In the genomic region with DNA sequence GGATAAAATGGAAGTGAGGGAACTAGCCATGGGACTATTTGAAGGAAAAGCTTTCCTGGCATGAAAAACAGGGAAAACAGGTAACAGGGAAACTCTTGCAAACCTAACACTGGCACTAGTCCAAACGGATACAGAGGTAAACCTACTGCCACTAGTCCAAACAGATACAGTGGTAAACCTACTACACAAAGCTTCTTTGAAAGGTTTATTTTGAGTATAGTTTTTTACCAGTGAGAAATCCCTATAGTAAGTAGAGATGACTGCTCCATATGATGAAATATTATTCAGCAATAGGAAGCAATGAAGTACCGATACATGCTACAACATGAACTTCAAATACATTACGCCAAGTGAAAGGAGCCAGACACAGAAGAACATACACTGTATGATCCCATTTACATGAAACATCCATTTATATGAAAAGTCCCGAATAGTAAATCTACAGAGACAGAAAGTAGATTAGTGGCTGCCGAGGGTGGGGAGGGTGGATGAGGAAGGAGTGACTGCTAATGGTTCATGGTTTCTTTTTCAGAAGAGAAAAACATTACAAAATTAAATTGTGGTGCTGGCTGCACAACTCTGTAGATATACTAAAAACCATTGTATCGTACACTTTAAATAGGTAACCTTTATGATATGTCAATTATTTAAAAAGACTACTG, we compare ENCODE assay signal across 12 cellular contexts. TPM values are rescaled to one million over a fixed set of nuclear protein-coding genes. Genes with fewer than 3 reads are reported as not detected.
A peak's percentile ranks its signal among the peaks of the same experiment; 100 is the strongest.
DNase-seq lines count a peak whose midpoint lies in the region; ATAC-seq lines count a peak whose summit lies in the region.
"Had no signal": no experiment of that assay in that cellular context is flagged by ENCODE, and none has a peak within 500 bp of the region (broad histone marks: within the 10 kb centered on the region; RNA-seq: fewer than 3 reads in every experiment).

No MANE protein-coding gene starts in this region.

- peak overlapping the region; percentile 51 for H2AK5ac ChIP-seq in mesenchymal stem cell (ENCODE audit: low read length, severe bottlenecking)

- peaks cover 19 to 22% of the 10 kb centered on the region in 2 donors for H3K36me3 Mint-ChIP-seq in CD4-positive, alpha-beta memory T cell
- H3K36me3 Mint-ChIP-seq in activated CD8-positive, alpha-beta T cell treated with anti-CD3 and anti-CD28 coated beads, Interleukin-2, amount 10 ng/mL, durations not matched to agents 7 days and 5 days (ENCODE audit: low read depth), result peaks cover 62% of the 10 kb centered on the region

- no peak overlapping the region for H3K4me2 ChIP-seq in mesenchymal stem cell (ENCODE audit: low read length, poor library complexity, severe bottlenecking)

- DNase-seq in CD4-positive, alpha-beta memory T cell, result no peak
- no peak for DNase-seq in activated CD8-positive, alpha-beta T cell treated with anti-CD3 and anti-CD28 coated beads, Interleukin-2, amount 10 ng/mL, durations not matched to agents 7 days and 5 days
- no peak for DNase-seq in mesenchymal stem cell
- DNase-seq in NCI-H1436 treated with DMSO at 0.1 percent for 48 hours (lab: John Stamatoyannopoulos, UW), result no peak
- no peak for DNase-seq in activated gamma-delta T cell (lab: John Stamatoyannopoulos, UW)
- no peak for DNase-seq in NCI-H146 treated with DMSO at 0.1 percent for 48 hours (lab: John Stamatoyannopoulos, UW; ENCODE audit: unreplicated experiment)
- DNase-seq: activated T-cell treated with anti-CD3 and anti-CD28 coated beads for 4 hours, cortex of kidney, NCI-H1048 had no signal

- H2BK5ac ChIP-seq in mesenchymal stem cell (ENCODE audit: low read depth, low read length, poor library complexity, severe bottlenecking), result no peak overlapping the region

- H3K9ac ChIP-seq in mesenchymal stem cell (ENCODE audit: low read length), result no peak overlapping the region

- CTCF ChIA-PET in CD4-positive, alpha-beta memory T cell (lab: Charles Lee; ENCODE audit: partially characterized antibody), result interaction anchor here (1.0 kb wide), 1 partner anchor 21 kb away, joined by 3 read pairs; no protein-coding TSS in a partner anchor
- CTCF ChIA-PET in activated CD8-positive, alpha-beta T cell treated with anti-CD3 and anti-CD28 coated beads, Interleukin-2, amount 10 ng/mL, durations not matched to agents 7 days and 5 days (lab: Charles Lee), result interaction anchor here (1.1 to 3.8 kb wide), 2 partner anchors 17 to 131 kb away, joined by 3 to 17 read pairs; no protein-coding TSS in a partner anchor

- H4K91ac ChIP-seq in mesenchymal stem cell (ENCODE audit: low read length), result no peak overlapping the region

- peaks cover 39 to 85% (median 58%) of the 10 kb centered on the region in 4 donors for H3K4me1 Mint-ChIP-seq in CD4-positive, alpha-beta memory T cell
- H3K4me1 Mint-ChIP-seq in activated CD8-positive, alpha-beta T cell treated with anti-CD3 and anti-CD28 coated beads, Interleukin-2, amount 10 ng/mL, durations not matched to agents 7 days and 5 days (ENCODE audit: low read depth), result peaks cover 76% of the 10 kb centered on the region

- no peak overlapping the region for H3K4ac ChIP-seq in mesenchymal stem cell (ENCODE audit: low read depth in 1 of 2, low read length in 2 of 2)

- H3K27me3 ChIP-seq in CD4-positive, alpha-beta memory T cell (ENCODE audit: insufficient read depth, low read length), result no peaks in the 10 kb centered on the region
- no peaks in the 10 kb centered on the region for H3K27me3 ChIP-seq in mesenchymal stem cell (ENCODE audit: control insufficient read depth in 1 of 2, insufficient read depth in 1 of 2, low read length in 2 of 2)
- H3K27me3 ChIP-seq: right atrium auricular region had no signal

- no peak overlapping the region for H4K8ac ChIP-seq in mesenchymal stem cell (ENCODE audit: low read length)

- no peak overlapping the region for H2AFZ ChIP-seq in mesenchymal stem cell (ENCODE audit: low read depth, low read length)

- H3K27me3 Mint-ChIP-seq in CD4-positive, alpha-beta memory T cell, result no peaks in the 10 kb centered on the region
- H3K27me3 Mint-ChIP-seq in activated CD8-positive, alpha-beta T cell treated with anti-CD3 and anti-CD28 coated beads, Interleukin-2, amount 10 ng/mL, durations not matched to agents 7 days and 5 days (ENCODE audit: low read depth), result no peaks in the 10 kb centered on the region

- H3K9me3 Mint-ChIP-seq in CD4-positive, alpha-beta memory T cell, result no peaks in the 10 kb centered on the region
- H3K9me3 Mint-ChIP-seq in activated CD8-positive, alpha-beta T cell treated with anti-CD3 and anti-CD28 coated beads, Interleukin-2, amount 10 ng/mL, durations not matched to agents 7 days and 5 days (ENCODE audit: insufficient read depth), result no peaks in the 10 kb centered on the region

- no peak overlapping the region for H2BK12ac ChIP-seq in mesenchymal stem cell (ENCODE audit: low read length in 2 of 2)

- H2BK15ac ChIP-seq in mesenchymal stem cell (ENCODE audit: low read depth, poor library complexity, severe bottlenecking), result no peak overlapping the region

- H3K79me1 ChIP-seq in mesenchymal stem cell (replicated peaks; ENCODE audit: low read length, poor library complexity, severe bottlenecking), result peaks cover 15% of the 10 kb centered on the region

- H3K36me3 ChIP-seq in CD4-positive, alpha-beta memory T cell (ENCODE audit: insufficient read depth, low read length), result peaks cover 3% of the 10 kb centered on the region
- H3K36me3 ChIP-seq in mesenchymal stem cell (ENCODE audit: control insufficient read depth in 1 of 2, insufficient read depth in 2 of 2, low read depth in 1 of 2, low read length in 2 of 2), result peaks cover 4 to 19% of the 10 kb centered on the region in 2 experiments

- H3K23ac ChIP-seq in mesenchymal stem cell (ENCODE audit: low read length in 2 of 2), result no peak overlapping the region

- H3K4me1 ChIP-seq in CD4-positive, alpha-beta memory T cell (ENCODE audit: insufficient read depth, low read length), result peaks cover 53% of the 10 kb centered on the region
- H3K4me1 ChIP-seq in mesenchymal stem cell (ENCODE audit: control insufficient read depth, insufficient read depth, low read depth, low read length), result peaks cover 6% of the 10 kb centered on the region
- H3K4me1 ChIP-seq: right atrium auricular region had no signal

- intact Hi-C loops in CD4-positive, alpha-beta memory T cell (cut with micrococcal nuclease), result no loop called here

- no peak overlapping the region for H3K27ac ChIP-seq in CD4-positive, alpha-beta memory T cell (ENCODE audit: low read depth, low read length)
- no peak overlapping the region for H3K27ac ChIP-seq in mesenchymal stem cell (ENCODE audit: low read length, poor library complexity, severe bottlenecking)
- H3K27ac ChIP-seq: right atrium auricular region had no signal

- ATAC-seq in HG02798 (IDR thresholded peaks at IDR 0.05; ENCODE audit: poor library complexity, unreplicated experiment) (peak; percentile 46), HG03469 (IDR thresholded peaks at IDR 0.05; ENCODE audit: unreplicated experiment) (no peak)
- ATAC-seq in activated CD8-positive, alpha-beta T cell treated with anti-CD3 and anti-CD28 coated beads, Interleukin-2, amount 10 ng/mL, durations not matched to agents 7 days and 5 days, result no peak

- POLR2A ChIA-PET in CD4-positive, alpha-beta memory T cell (lab: Charles Lee; ENCODE audit: partially characterized antibody), result no interaction called here
- POLR2A ChIA-PET in activated CD8-positive, alpha-beta T cell treated with anti-CD3 and anti-CD28 coated beads, Interleukin-2, amount 10 ng/mL, durations not matched to agents 7 days and 5 days (lab: Charles Lee), result interaction anchor here (0.7 to 1.6 kb wide), 2 partner anchors 25 kb away, joined by 5 to 6 read pairs; no protein-coding TSS in a partner anchor

- no peak overlapping the region for H3K4me3 ChIP-seq in CD4-positive, alpha-beta memory T cell (ENCODE audit: low read length in 2 of 2)
- H3K4me3 ChIP-seq in mesenchymal stem cell (ENCODE audit: insufficient read depth in 1 of 2, low read depth in 1 of 2, low read length in 2 of 2), result no peak overlapping the region
- H3K4me3 ChIP-seq: right atrium auricular region had no signal

- no peak overlapping the region for H2BK120ac ChIP-seq in mesenchymal stem cell (ENCODE audit: low read depth, low read length)

- no peaks in the 10 kb centered on the region for H3K9me3 ChIP-seq in CD4-positive, alpha-beta memory T cell (ENCODE audit: control insufficient read depth in 1 of 2, low read length in 2 of 2)
- no peaks in the 10 kb centered on the region for H3K9me3 ChIP-seq in mesenchymal stem cell (ENCODE audit: control insufficient read depth, low read length)
- H3K9me3 ChIP-seq: right atrium auricular region had no signal

- H3K18ac ChIP-seq in mesenchymal stem cell (ENCODE audit: low read depth in 1 of 2, low read length in 2 of 2), result no peak overlapping the region

- no peak overlapping the region for H3K14ac ChIP-seq in mesenchymal stem cell (ENCODE audit: low read length in 2 of 2)

- WGBS in mesenchymal stem cell, result 93% methylated on average over 2 of the region's 6 CpGs

- peak overlapping the region in 4 of 7 donors; percentile 43 to 83 (median 50) for H3K27ac Mint-ChIP-seq in CD4-positive, alpha-beta memory T cell
- peak overlapping the region; percentile 65 for H3K27ac Mint-ChIP-seq in activated CD8-positive, alpha-beta T cell treated with anti-CD3 and anti-CD28 coated beads, Interleukin-2, amount 10 ng/mL, durations not matched to agents 7 days and 5 days

- H3K4me3 Mint-ChIP-seq in CD4-positive, alpha-beta memory T cell, result peak overlapping the region in 2 of 8 donors; percentile 35 to 53
- H3K4me3 Mint-ChIP-seq in activated CD8-positive, alpha-beta T cell treated with anti-CD3 and anti-CD28 coated beads, Interleukin-2, amount 10 ng/mL, durations not matched to agents 7 days and 5 days, result peak overlapping the region; percentile 4

RNA-seq across cellular contexts. Expression of a gene that starts 25.5 kb away (rescaled TPM):
- 10 to 100 TPM; 25.9 to 31.3 TPM for total RNA-seq in CD4-positive, alpha-beta memory T cell
- 10 to 100 TPM; 11.2 to 23.7 TPM for polyA plus RNA-seq in CD4-positive, alpha-beta memory T cell
- total RNA-seq in activated CD8-positive, alpha-beta T cell treated with anti-CD3 and anti-CD28 coated beads, Interleukin-2, amount 10 ng/mL, durations not matched to agents 7 days and 5 days, result 10 to 100 TPM; 76.5 to 80.4 TPM
- 16.1 TPM for polyA plus RNA-seq in mesenchymal stem cell (2013, experiment 1 of 2)
- polyA plus RNA-seq in mesenchymal stem cell (2013, experiment 2 of 2), result 15.5 TPM
